In genomic region chr16:25066747-25067631, GRCh38 we compare ENCODE assay signal across 8 cellular contexts. TPM values are rescaled to one million over a fixed set of nuclear protein-coding genes. Genes with fewer than 3 reads are reported as not detected.
DNase-seq lines count a peak whose midpoint lies in the region; ATAC-seq and TF ChIP-seq lines count a peak whose summit lies in the region.

No MANE protein-coding gene starts in this region.

- H3K27ac ChIP-seq in cingulate gyrus (ENCODE audit: low read depth, low read length) = peak overlapping the region; percentile 77
- H3K27ac ChIP-seq in layer of hippocampus (ENCODE audit: low read depth, low read length) = peak overlapping the region; percentile 80

- peak; percentile 72 for ATAC-seq in HG03064 (IDR thresholded peaks at IDR 0.05; ENCODE audit: low read depth, unreplicated experiment)

- H3K27me3 ChIP-seq in layer of hippocampus (ENCODE audit: control insufficient read depth, insufficient read depth, low read length) = no peaks in the 10 kb centered on the region

- DNase-seq in 8988T (peak; percentile 80), NCI-H460 (ENCODE audit: extremely low read depth, low read depth) (peak; percentile 46)
- peak; percentile 88 for DNase-seq in activated CD4-positive, alpha-beta T cell treated with anti-CD3 and anti-CD28 coated beads for 48 hours
- DNase-seq in stimulated activated CD4-positive, alpha-beta T cell treated with anti-CD3 and anti-CD28 coated beads, Interleukin-1b, Interleukin-23, amount 100 ng/mL, for 24 hours (ENCODE audit: low read depth in 4 of 4, low spot score in 1 of 4) = peak; percentile 49 to 79 (median 62)

- TF ChIP-seq POLR2A in GM18526 (IDR thresholded peaks at IDR 0.05; ENCODE audit: extremely low read depth, insufficient read length) = peak; percentile 52

RNA-seq across cellular contexts. Expression of gene LCMT1, which starts 44.6 kb away (rescaled TPM):
- 38.7 and 46.2 TPM in 2 replicates for total RNA-seq in NCI-H460 (2014; rRNA removed; shearing (Covaris generic))
- polyA plus RNA-seq in NCI-H460 (2014; cell fraction: nucleus; rRNA removed) = 15.0 and 18.3 TPM in 2 replicates

RNA-seq across cellular contexts. Expression of gene ARHGAP17, which starts 51.8 kb away (rescaled TPM):
- 13.1 and 14.6 TPM in 2 replicates for total RNA-seq in NCI-H460 (2014; rRNA removed; shearing (Covaris generic))
- 15.7 and 30.7 TPM in 2 replicates for polyA plus RNA-seq in NCI-H460 (2014; cell fraction: nucleus; rRNA removed)

Comparison
In these comparisons a context has a peak if more than half of its experiments do, and no peak if none do; other contexts are left out.
1. Peak in every context shown above with its lines: DNase-seq, ATAC-seq and H3K27ac ChIP-seq.